Comparison of ENCODE assay signal across 7 cellular contexts in genomic region chr6:31620586-31621319, GRCh38. TPM values are rescaled to one million over a fixed set of nuclear protein-coding genes. Genes with fewer than 3 reads are reported as not detected.
A peak's percentile ranks its signal among the peaks of the same experiment; 100 is the strongest.
DNase-seq lines count a peak whose midpoint lies in the region; ATAC-seq and TF ChIP-seq lines count a peak whose summit lies in the region.

PRRC2A (plus strand) TSS chr6:31620715; CDS start chr6:31622790, 2,075 bp downstream.

- DNase-seq in NCI-H1048 (lab: John Stamatoyannopoulos, UW) (peak; percentile 98), cardiac fibroblast (ENCODE audit: low read depth in 2 of 2) (no peak)
- DNase-seq in stimulated activated CD4-positive, alpha-beta T cell treated with anti-CD3 and anti-CD28 coated beads, Interleukin-1b, Interleukin-23, amount 100 ng/mL, for 48 hours = peak; percentile 97

- peak within 1 kb of the TSS; percentile 94 for H3K27ac ChIP-seq in layer of hippocampus (ENCODE audit: low read depth, low read length)

- ATAC-seq in GM18498 (IDR thresholded peaks at IDR 0.05; ENCODE audit: unreplicated experiment) (peak; percentile 58), HG02623 (IDR thresholded peaks at IDR 0.05; ENCODE audit: unreplicated experiment) (peak; percentile 40)

- TF ChIP-seq CTCF in cardiac fibroblast (IDR thresholded peaks at IDR 0.05; ENCODE audit: low read depth, low read length) = no peak

- no peaks in the 10 kb centered on the region for H3K27me3 ChIP-seq in layer of hippocampus (ENCODE audit: control insufficient read depth, insufficient read depth, low read length)

- peak within 1 kb of the TSS; percentile 90 to 92 for H3K4me3 ChIP-seq in cardiac fibroblast (replicated peaks in 1 of 2; ENCODE audit: low read depth in 2 of 2, low read length in 2 of 2)

- intact Hi-C loops in T-helper 2 cell treated with Interferon-gamma antibody and Interleukin-4, amounts not matched to agents 100 ng/mL and 5 ng/mL, for 36 hours (cut with micrococcal nuclease) = loop anchor here (1.0 to 2.0 kb wide), 7 partner anchors 32 to 242 kb away; partner anchors contain the start of genes BAG6, HSPA1B, NEU1 and NFKBIL1

RNA-seq across cellular contexts. Expression of gene PRRC2A, which starts in this region (rescaled TPM):
- 236 and 240 TPM in 2 replicates for total RNA-seq in T-helper 2 cell treated with Interferon-gamma antibody and Interleukin-4, amounts not matched to agents 100 ng/mL and 5 ng/mL, for 36 hours

Comparison
In these comparisons a context has a peak if more than half of its experiments do, and no peak if none do; other contexts are left out.
1. DNase-seq: peak in NCI-H1048 (single experiment) and stimulated activated CD4-positive, alpha-beta T cell treated with anti-CD3 and anti-CD28 coated beads, Interleukin-1b, Interleukin-23, amount 100 ng/mL, for 48 hours (single experiment); none in cardiac fibroblast (0 of 2).